21 cellular contexts compared by ENCODE assay signal in genomic region chr19:21028969-21029268, GRCh38. TPM values are rescaled to one million over a fixed set of nuclear protein-coding genes. Genes with fewer than 3 reads are reported as not detected.
A peak's percentile ranks its signal among the peaks of the same experiment; 100 is the strongest.
DNase-seq lines count a peak whose midpoint lies in the region; ATAC-seq and TF ChIP-seq lines count a peak whose summit lies in the region.
"Had no signal": no experiment of that assay in that cellular context is flagged by ENCODE, and none has a peak within 500 bp of the region (broad histone marks: within the 10 kb centered on the region; RNA-seq: fewer than 3 reads in every experiment).

No MANE protein-coding gene starts in this region.

- no peaks in the 10 kb centered on the region for H3K27me3 ChIP-seq in BLaER1 treated with 17β-estradiol and CSF1 and Interleukin-3, amounts not matched to agents 10 nM and 100 nM
- H3K27me3 ChIP-seq in CD4-positive, alpha-beta memory T cell (ENCODE audit: insufficient read depth, low read length), result no peaks in the 10 kb centered on the region
- H3K27me3 ChIP-seq in naive thymus-derived CD4-positive, alpha-beta T cell (ENCODE audit: control insufficient read depth in 2 of 2, insufficient read depth in 2 of 2, low read length in 2 of 2), result no peaks in the 10 kb centered on the region
- no peaks in the 10 kb centered on the region for H3K27me3 ChIP-seq in left lung
- H3K27me3 ChIP-seq: body of pancreas, heart left ventricle, stomach had no signal

- no peaks in the 10 kb centered on the region for H3K9me3 Mint-ChIP-seq in CD4-positive, alpha-beta memory T cell
- H3K9me3 Mint-ChIP-seq in activated T-helper 2 cell treated with anti-CD3 and anti-CD28 coated beads, Interferon-gamma antibody, Interleukin-2, Interleukin-4, amounts not matched to agents 10 μg/mL and 5 μg/mL and 100 μg/mL, durations not matched to agents 14 hours and 24 hours and 36 hours, result peaks cover 28% of the 10 kb centered on the region
- H3K9me3 Mint-ChIP-seq in naive thymus-derived CD4-positive, alpha-beta T cell, result peaks cover 0 to 16% (median 0%) of the 10 kb centered on the region in 11 donors
- H3K9me3 Mint-ChIP-seq: immature natural killer cell, type B pancreatic cell, WTC11 had no signal

- peaks cover 13 to 33% (median 16%) of the 10 kb centered on the region in 10 experiments for H3K4me1 ChIP-seq in BLaER1 treated with 17β-estradiol and CSF1 and Interleukin-3, amounts not matched to agents 10 nM and 100 nM
- peaks cover 54% of the 10 kb centered on the region for H3K4me1 ChIP-seq in CD4-positive, alpha-beta memory T cell (ENCODE audit: insufficient read depth, low read length)
- H3K4me1 ChIP-seq in naive thymus-derived CD4-positive, alpha-beta T cell (ENCODE audit: control insufficient read depth in 2 of 2, insufficient read depth in 2 of 2, low read length in 2 of 2), result peaks cover 20 to 22% of the 10 kb centered on the region in 2 donors
- peaks cover 0 to 26% of the 10 kb centered on the region in 2 donors for H3K4me1 ChIP-seq in left lung
- H3K4me1 ChIP-seq: body of pancreas, HAP-1 had no signal

- H3K4me1 Mint-ChIP-seq in CD4-positive, alpha-beta memory T cell, result peaks cover 41 to 77% (median 59%) of the 10 kb centered on the region in 4 donors
- H3K4me1 Mint-ChIP-seq in activated T-helper 2 cell treated with anti-CD3 and anti-CD28 coated beads, Interferon-gamma antibody, Interleukin-2, Interleukin-4, amounts not matched to agents 10 μg/mL and 5 μg/mL and 100 μg/mL, durations not matched to agents 14 hours and 24 hours and 36 hours (ENCODE audit: low read depth), result peaks cover 29% of the 10 kb centered on the region
- H3K4me1 Mint-ChIP-seq in naive thymus-derived CD4-positive, alpha-beta T cell, result peaks cover 36 to 86% (median 73%) of the 10 kb centered on the region in 7 donors

- H3K4me3 ChIP-seq in BLaER1 treated with 17β-estradiol and CSF1 and Interleukin-3, amounts not matched to agents 10 nM and 100 nM, result no peak overlapping the region
- H3K4me3 ChIP-seq in CD4-positive, alpha-beta memory T cell (ENCODE audit: low read length in 2 of 2), result no peak overlapping the region
- H3K4me3 ChIP-seq in naive thymus-derived CD4-positive, alpha-beta T cell (ENCODE audit: low read length), result no peak overlapping the region
- no peak overlapping the region for H3K4me3 ChIP-seq in left lung
- H3K4me3 ChIP-seq: body of pancreas, HAP-1, heart left ventricle, mucosa of descending colon, skin epidermis, stomach had no signal

- H3K36me3 ChIP-seq in BLaER1 treated with 17β-estradiol and CSF1 and Interleukin-3, amounts not matched to agents 10 nM and 100 nM, result peaks cover 93 to 100% (median 100%) of the 10 kb centered on the region in 11 experiments
- peaks cover 8% of the 10 kb centered on the region for H3K36me3 ChIP-seq in CD4-positive, alpha-beta memory T cell (ENCODE audit: insufficient read depth, low read length)
- peaks cover under 1 to 57% (median 8%) of the 10 kb centered on the region in 3 experiments for H3K36me3 ChIP-seq in naive thymus-derived CD4-positive, alpha-beta T cell (ENCODE audit: control insufficient read depth in 2 of 3, insufficient read depth in 3 of 3, low read length in 3 of 3)
- H3K36me3 ChIP-seq in left lung, result peaks cover 0 to 87% of the 10 kb centered on the region in 2 donors
- H3K36me3 ChIP-seq: HAP-1 had no signal

- peaks cover 60 to 76% of the 10 kb centered on the region in 2 donors for H3K36me3 Mint-ChIP-seq in CD4-positive, alpha-beta memory T cell
- peaks cover 97% of the 10 kb centered on the region for H3K36me3 Mint-ChIP-seq in activated T-helper 2 cell treated with anti-CD3 and anti-CD28 coated beads, Interferon-gamma antibody, Interleukin-2, Interleukin-4, amounts not matched to agents 10 μg/mL and 5 μg/mL and 100 μg/mL, durations not matched to agents 14 hours and 24 hours and 36 hours (ENCODE audit: low read depth)
- peaks cover 10 to 86% (median 75%) of the 10 kb centered on the region in 5 donors for H3K36me3 Mint-ChIP-seq in naive thymus-derived CD4-positive, alpha-beta T cell

- no peak for TF ChIP-seq CTCF in left lung (IDR thresholded peaks at IDR 0.05)

- peak overlapping the region in 4 of 7 donors; percentile 33 to 72 (median 70) for H3K27ac Mint-ChIP-seq in CD4-positive, alpha-beta memory T cell
- H3K27ac Mint-ChIP-seq in activated T-helper 2 cell treated with anti-CD3 and anti-CD28 coated beads, Interferon-gamma antibody, Interleukin-2, Interleukin-4, amounts not matched to agents 10 μg/mL and 5 μg/mL and 100 μg/mL, durations not matched to agents 14 hours and 24 hours and 36 hours, result peak overlapping the region; percentile 26
- H3K27ac Mint-ChIP-seq in naive thymus-derived CD4-positive, alpha-beta T cell, result peak overlapping the region in 5 of 9 donors; percentile 6 to 69 (median 37)
- H3K27ac Mint-ChIP-seq: T-helper 2 cell treated with Interferon-gamma antibody and Interleukin-4, amounts not matched to agents 5 μg/mL and 100 μg/mL, for 36 hours; type B pancreatic cell; WTC11 had no signal

- H3K4me3 Mint-ChIP-seq in CD4-positive, alpha-beta memory T cell, result peak overlapping the region in 6 of 8 donors; percentile 26 to 45 (median 40)
- H3K4me3 Mint-ChIP-seq in activated T-helper 2 cell treated with anti-CD3 and anti-CD28 coated beads, Interferon-gamma antibody, Interleukin-2, Interleukin-4, amounts not matched to agents 10 μg/mL and 5 μg/mL and 100 μg/mL, durations not matched to agents 14 hours and 24 hours and 36 hours (ENCODE audit: low read depth), result no peak overlapping the region
- peak overlapping the region in 2 of 10 donors; percentile 2 to 100 for H3K4me3 Mint-ChIP-seq in naive thymus-derived CD4-positive, alpha-beta T cell
- H3K4me3 Mint-ChIP-seq: T-helper 2 cell treated with Interferon-gamma antibody and Interleukin-4, amounts not matched to agents 5 μg/mL and 100 μg/mL, for 36 hours; type B pancreatic cell; WTC11 had no signal

- no peak for DNase-seq in CD4-positive, alpha-beta memory T cell
- no peak for DNase-seq in activated T-helper 2 cell treated with anti-CD3 and anti-CD28 coated beads, Interferon-gamma antibody, Interleukin-2, Interleukin-4, amounts not matched to agents 10 μg/mL and 5 μg/mL and 100 μg/mL, durations not matched to agents 14 hours and 24 hours and 36 hours (ENCODE audit: low spot score)
- no peak for DNase-seq in naive thymus-derived CD4-positive, alpha-beta T cell
- no peak for DNase-seq in left lung
- DNase-seq: activated naive CD4-positive, alpha-beta T cell treated with anti-CD3 and anti-CD28 coated beads, Interleukin-2, amount 50 U/mL, for 16 hours; body of pancreas; cortex of kidney; heart left ventricle; mucosa of descending colon; NCI-H1092 treated with DMSO at 0.1 percent for 48 hours; NCI-H524; stomach had no signal

- peak overlapping the region in 7 of 11 experiments; percentile 8 to 72 (median 30); a peak in 4 of 22 replicates for H3K27ac ChIP-seq in BLaER1 treated with 17β-estradiol and CSF1 and Interleukin-3, amounts not matched to agents 10 nM and 100 nM
- no peak overlapping the region for H3K27ac ChIP-seq in CD4-positive, alpha-beta memory T cell (ENCODE audit: low read depth, low read length)
- no peak overlapping the region for H3K27ac ChIP-seq in naive thymus-derived CD4-positive, alpha-beta T cell (ENCODE audit: low read depth, low read length)
- H3K27ac ChIP-seq in left lung, result no peak overlapping the region
- H3K27ac ChIP-seq: body of pancreas, heart left ventricle, skin epidermis, stomach had no signal

- no peak for ATAC-seq in naive thymus-derived CD4-positive, alpha-beta T cell
- no peak for ATAC-seq in left lung
- no peak for ATAC-seq in HG03108 (IDR thresholded peaks at IDR 0.05; ENCODE audit: unreplicated experiment)
- ATAC-seq in HG02840 (IDR thresholded peaks at IDR 0.05; ENCODE audit: low FRiP score, unreplicated experiment), result no peak
- ATAC-seq: body of pancreas, heart left ventricle, mucosa of descending colon, WTC11 had no signal

- CTCF ChIA-PET in CD4-positive, alpha-beta memory T cell (lab: Charles Lee; ENCODE audit: partially characterized antibody), result no interaction called here
- CTCF ChIA-PET in naive thymus-derived CD4-positive, alpha-beta T cell (lab: Charles Lee), result no interaction called here

- POLR2A ChIA-PET in CD4-positive, alpha-beta memory T cell (lab: Charles Lee; ENCODE audit: partially characterized antibody), result interaction anchor here (1.2 kb wide), 1 partner anchor 8 kb away, joined by 4 read pairs; the partner anchor contains the start of gene ZNF430
- POLR2A ChIA-PET in naive thymus-derived CD4-positive, alpha-beta T cell (lab: Charles Lee), result no interaction called here

- H3K9me3 ChIP-seq in BLaER1 treated with 17β-estradiol and CSF1 and Interleukin-3, amounts not matched to agents 10 nM and 100 nM (replicated peaks in 1 of 11), result peaks cover 0 to 65% (median 51%) of the 10 kb centered on the region in 11 experiments; a peak in 21 of 22 replicates
- H3K9me3 ChIP-seq in CD4-positive, alpha-beta memory T cell (ENCODE audit: control insufficient read depth in 1 of 2, low read length in 2 of 2), result no peaks in the 10 kb centered on the region
- no peaks in the 10 kb centered on the region for H3K9me3 ChIP-seq in naive thymus-derived CD4-positive, alpha-beta T cell (ENCODE audit: control insufficient read depth in 2 of 3, low read length in 3 of 3)
- no peaks in the 10 kb centered on the region for H3K9me3 ChIP-seq in left lung
- H3K9me3 ChIP-seq: body of pancreas, HAP-1, heart left ventricle, mucosa of descending colon, stomach had no signal

- intact Hi-C loops in CD4-positive, alpha-beta memory T cell (cut with micrococcal nuclease), result no loop called here
- intact Hi-C loops in activated T-helper 2 cell treated with anti-CD3 and anti-CD28 coated beads, Interferon-gamma antibody, Interleukin-2, Interleukin-4, amounts not matched to agents 10 μg/mL and 5 μg/mL and 100 μg/mL, durations not matched to agents 14 hours and 24 hours and 36 hours (cut with micrococcal nuclease), result loop anchor here (10.0 kb wide), 2 partner anchors 104 to 296 kb away; partner anchors contain the start of genes ZNF708 and ZNF85
- intact Hi-C loops in naive thymus-derived CD4-positive, alpha-beta T cell (cut with micrococcal nuclease), result loop anchor here (1.0 to 10.0 kb wide), 4 partner anchors 9 to 806 kb away; partner anchors contain the start of genes ZNF100 (in 2 of the 2), ZNF430 (in 2 of the 2), ZNF43 (in 1 of the 2) and ZNF708 (in 1 of the 2)
- intact Hi-C loops in left lung (cut with DNase I), result no loop called here

- peak overlapping the region in 9 of 11 experiments; percentile 38 to 66 (median 60); a peak in 13 of 22 replicates for H3K4me2 ChIP-seq in BLaER1 treated with 17β-estradiol and CSF1 and Interleukin-3, amounts not matched to agents 10 nM and 100 nM

- H4K20me1 ChIP-seq in BLaER1 treated with 17β-estradiol and CSF1 and Interleukin-3, amounts not matched to agents 10 nM and 100 nM, result peaks cover 42 to 94% (median 72%) of the 10 kb centered on the region in 11 experiments; a peak in 20 of 22 replicates

- H3K9ac ChIP-seq in BLaER1 treated with 17β-estradiol and CSF1 and Interleukin-3, amounts not matched to agents 10 nM and 100 nM, result no peak overlapping the region

- no peaks in the 10 kb centered on the region for H3K27me3 Mint-ChIP-seq in CD4-positive, alpha-beta memory T cell
- no peaks in the 10 kb centered on the region for H3K27me3 Mint-ChIP-seq in activated T-helper 2 cell treated with anti-CD3 and anti-CD28 coated beads, Interferon-gamma antibody, Interleukin-2, Interleukin-4, amounts not matched to agents 10 μg/mL and 5 μg/mL and 100 μg/mL, durations not matched to agents 14 hours and 24 hours and 36 hours (ENCODE audit: low read depth)
- H3K27me3 Mint-ChIP-seq in naive thymus-derived CD4-positive, alpha-beta T cell, result no peaks in the 10 kb centered on the region
- H3K27me3 Mint-ChIP-seq: type B pancreatic cell had no signal

RNA-seq across cellular contexts. Expression of gene ZNF430, which starts 8.5 kb away (rescaled TPM):
- total RNA-seq in CD4-positive, alpha-beta memory T cell, result 10 to 100 TPM; 41.9 to 50.3 TPM
- 10 to 100 TPM; 45.0 to 57.5 TPM for polyA plus RNA-seq in CD4-positive, alpha-beta memory T cell
- 19.6 and 22.5 TPM in 2 replicates for total RNA-seq in activated T-helper 2 cell treated with anti-CD3 and anti-CD28 coated beads, Interferon-gamma antibody, Interleukin-2, Interleukin-4, amounts not matched to agents 10 μg/mL and 5 μg/mL and 100 μg/mL, durations not matched to agents 14 hours and 24 hours and 36 hours
- total RNA-seq in naive thymus-derived CD4-positive, alpha-beta T cell, result 10 to 100 TPM; 26.4 to 52.0 (median 42.2) TPM
- polyA plus RNA-seq in naive thymus-derived CD4-positive, alpha-beta T cell, result 10 to 100 TPM; 48.3 to 65.9 TPM
- 10 to 100 TPM; 11.1 to 13.4 TPM for total RNA-seq in left lung

RNA-seq across cellular contexts. Expression of gene ZNF714, which starts 53.1 kb away (rescaled TPM):
- total RNA-seq in CD4-positive, alpha-beta memory T cell, result 10 to 100 TPM; 11.5 to 14.7 TPM
- polyA plus RNA-seq in CD4-positive, alpha-beta memory T cell, result 1 to 10 TPM; 3.4 to 8.8 TPM
- 20.1 and 21.4 TPM in 2 replicates for total RNA-seq in activated T-helper 2 cell treated with anti-CD3 and anti-CD28 coated beads, Interferon-gamma antibody, Interleukin-2, Interleukin-4, amounts not matched to agents 10 μg/mL and 5 μg/mL and 100 μg/mL, durations not matched to agents 14 hours and 24 hours and 36 hours
- 10 to 100 TPM in 4 of 5 experiments, 1 to 10 TPM in 1; 7.4 to 22.3 (median 13.3) TPM for total RNA-seq in naive thymus-derived CD4-positive, alpha-beta T cell
- 10 to 100 TPM in 1 of 2 donors, 1 to 10 TPM in 1; 7.9 to 14.4 TPM for polyA plus RNA-seq in naive thymus-derived CD4-positive, alpha-beta T cell
- 10 to 100 TPM; 14.7 to 15.4 TPM for total RNA-seq in left lung

Comparison
In these comparisons a context has a peak if more than half of its experiments do, and no peak if none do; other contexts are left out.
1. H3K27ac ChIP-seq: peak in BLaER1 treated with 17β-estradiol and CSF1 and Interleukin-3, amounts not matched to agents 10 nM and 100 nM (7 of 11); none in CD4-positive, alpha-beta memory T cell (single experiment), naive thymus-derived CD4-positive, alpha-beta T cell (single experiment) and left lung (0 of 2).
2. intact Hi-C loops: an anchor here in activated T-helper 2 cell treated with anti-CD3 and anti-CD28 coated beads, Interferon-gamma antibody, Interleukin-2, Interleukin-4, amounts not matched to agents 10 μg/mL and 5 μg/mL and 100 μg/mL, durations not matched to agents 14 hours and 24 hours and 36 hours (10.0 kb wide) and naive thymus-derived CD4-positive, alpha-beta T cell (1.0 to 10.0 kb wide); none called in CD4-positive, alpha-beta memory T cell and left lung.
3. Peak in every context shown above with its lines, with median percentiles within 50 percentile points of each other: H3K27ac Mint-ChIP-seq.